In genomic region chr12:127381043-127381668, GRCh38 we compare ENCODE assay signal across 1 cellular context.
TF ChIP-seq lines count a peak whose summit lies in the region.

No MANE protein-coding gene starts in this region.

TF ChIP-seq in H1, 55 proteins besides CTCF, POLR2A, EP300 and RAD21 (continued from another document):
- no peak for TF ChIP-seq E2F6 (IDR thresholded peaks at IDR 0.05)
